Comparison of ENCODE assay signal across 27 cellular contexts in the genomic region with DNA sequence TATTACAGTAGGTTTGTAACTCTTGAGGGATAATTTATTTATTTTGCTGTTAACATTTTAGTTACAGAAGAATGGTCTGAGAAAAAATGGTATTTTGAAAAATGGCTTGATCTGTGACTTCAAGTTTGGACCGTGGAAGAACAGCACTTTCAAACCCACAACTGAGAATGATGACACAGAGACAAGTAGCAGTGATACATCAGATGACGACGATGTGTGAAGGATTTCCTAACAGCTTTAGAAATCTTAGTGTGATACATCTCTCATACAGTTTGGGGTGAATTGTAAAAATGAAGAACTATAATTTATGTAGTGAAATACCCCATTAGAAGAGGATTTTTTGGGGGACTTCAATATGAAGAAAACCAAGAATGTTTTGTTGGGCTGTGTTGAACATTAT.
"Had no signal": no experiment of that assay in that cellular context is flagged by ENCODE, and none has a peak within 500 bp of the region (broad histone marks: within the 10 kb centered on the region; RNA-seq: fewer than 3 reads in every experiment).

No MANE protein-coding gene starts in this region.

- H3K4me3 ChIP-seq: body of pancreas, sigmoid colon, spleen, tibial artery had no signal

- DNase-seq: activated CD4-positive, alpha-beta T cell treated with anti-CD3 and anti-CD28 coated beads, Interleukin-2, amount 10 ng/mL, durations not matched to agents 7 days and 5 days; activated CD4-positive, CD25-positive, alpha-beta regulatory T cell; activated CD8-positive, alpha-beta memory T cell treated with anti-CD3 and anti-CD28 coated beads for 24 hours; activated CD8-positive, alpha-beta memory T cell treated with anti-CD3 and anti-CD28 coated beads, Interleukin-2, amount 50 U/mL, for 48 hours; body of pancreas; caudate nucleus; endodermal cell; foreskin melanocyte; glutamatergic neuron; hippocampal formation; left cardiac atrium; mesendoderm; naive thymus-derived CD4-positive, alpha-beta T cell; sigmoid colon; spleen; stimulated activated CD4-positive, alpha-beta T cell treated with anti-CD3 and anti-CD28 coated beads, Interleukin-4, amount 100 ng/mL, for 4 hours; stimulated activated naive B cell treated with anti-CD40 and anti-IgM and Interleukin-4, amounts not matched to agents 10 μg/mL and 1 μg/mL and 100 μg/mL, for 72 hours; T-cell; T-helper 9 cell; tibial artery had no signal

- H3K27ac ChIP-seq: body of pancreas, epithelial cell of prostate, parathyroid adenoma, sigmoid colon, spleen, tibial artery had no signal

- H3K27me3 ChIP-seq: body of pancreas, sigmoid colon, spleen, tibial artery had no signal

- H3K4me1 ChIP-seq: parathyroid adenoma, spleen had no signal

- H3K9me3 ChIP-seq: body of pancreas, sigmoid colon, spleen, tibial artery had no signal

- ATAC-seq: body of pancreas; left cardiac atrium; naive thymus-derived CD4-positive, alpha-beta T cell; SK-N-SH treated with all-trans-retinoic acid at 6 μM for 48 hours; stimulated activated naive B cell treated with anti-CD40 and anti-IgM and Interleukin-4, amounts not matched to agents 10 μg/mL and 1 μg/mL and 100 μg/mL, for 72 hours; T-cell had no signal

- H2AFZ ChIP-seq: parathyroid adenoma had no signal

- H3K9me3 Mint-ChIP-seq: activated CD4-positive, alpha-beta T cell treated with anti-CD3 and anti-CD28 coated beads, Interleukin-2, amount 10 ng/mL, durations not matched to agents 7 days and 5 days; activated naive CD4-positive, alpha-beta T cell treated with anti-CD3 and anti-CD28 coated beads, Interleukin-2, amount 50 U/mL, for 24 hours; endodermal cell; naive thymus-derived CD4-positive, alpha-beta T cell; stimulated activated naive B cell treated with anti-CD40 and anti-IgM and Interleukin-4, amounts not matched to agents 10 μg/mL and 1 μg/mL and 100 μg/mL, for 72 hours; T-cell had no signal

- FAIRE-seq: colon, islet of Langerhans, urothelium cell line had no signal

- H3K79me2 ChIP-seq: parathyroid adenoma had no signal

- H3K9ac ChIP-seq: parathyroid adenoma had no signal
